31 cellular contexts compared by ENCODE assay signal in the genomic region with DNA sequence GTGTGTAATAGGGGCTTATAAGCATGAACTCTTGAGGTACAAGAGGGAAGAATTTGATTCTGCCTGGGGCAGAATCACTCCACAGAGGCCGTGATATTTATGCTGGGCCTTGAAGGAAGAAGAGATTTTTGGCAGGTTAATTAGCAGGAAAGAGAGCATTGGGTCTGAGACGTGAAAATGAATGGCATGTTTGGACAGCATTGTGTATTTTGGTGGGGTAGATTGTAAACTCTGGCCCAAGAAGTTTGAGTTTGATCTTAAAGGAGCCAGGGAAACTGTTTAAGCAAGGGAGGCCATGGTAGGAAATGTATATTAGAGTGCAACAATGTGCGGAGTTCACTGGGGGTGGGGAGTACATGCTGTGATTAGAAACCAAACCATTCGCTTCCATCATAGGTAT.
"Had no signal": no experiment of that assay in that cellular context is flagged by ENCODE, and none has a peak within 500 bp of the region (broad histone marks: within the 10 kb centered on the region; RNA-seq: fewer than 3 reads in every experiment).

No MANE protein-coding gene starts in this region.

- H3K4me3 Mint-ChIP-seq: activated naive CD8-positive, alpha-beta T cell; memory B cell; natural killer cell treated with Interleukin-12 subunit alpha and Interleukin-12 subunit beta and Interleukin-15 and Interleukin-18, amount 100 ng/mL, for 72 hours; stimulated activated memory B cell treated with anti-CD40 and anti-IgM and Interleukin-4, amounts not matched to agents 10 μg/mL and 1 μg/mL and 100 μg/mL, for 72 hours; T-helper 1 cell treated with Interleukin-12 subunit alpha and Interleukin-12 subunit beta and Interleukin-4 antibody, amounts not matched to agents 30 μg/mL and 1 μg/mL, for 36 hours had no signal

- H3K4me1 ChIP-seq: body of pancreas, prostate gland, stomach had no signal

- H3K27ac ChIP-seq: body of pancreas, coronary artery, dorsolateral prefrontal cortex, gastrocnemius medialis, ovary, skin epidermis, stomach, VCaP had no signal

- H3K27ac Mint-ChIP-seq: activated naive CD8-positive, alpha-beta T cell; memory B cell; natural killer cell treated with Interleukin-12 subunit alpha and Interleukin-12 subunit beta and Interleukin-15 and Interleukin-18, amount 100 ng/mL, for 72 hours; stimulated activated memory B cell treated with anti-CD40 and anti-IgM and Interleukin-4, amounts not matched to agents 10 μg/mL and 1 μg/mL and 100 μg/mL, for 72 hours; T-helper 1 cell treated with Interleukin-12 subunit alpha and Interleukin-12 subunit beta and Interleukin-4 antibody, amounts not matched to agents 30 μg/mL and 1 μg/mL, for 36 hours had no signal

- H3K4me1 Mint-ChIP-seq: memory B cell; stimulated activated memory B cell treated with anti-CD40 and anti-IgM and Interleukin-4, amounts not matched to agents 10 μg/mL and 1 μg/mL and 100 μg/mL, for 72 hours had no signal

- H3K4me3 ChIP-seq: body of pancreas, coronary artery, dorsolateral prefrontal cortex, gastrocnemius medialis, ovary, prostate gland, skin epidermis, stomach, tibial artery had no signal

- H3K9me3 ChIP-seq: body of pancreas, gastrocnemius medialis, ovary, prostate gland, stomach, tibial artery had no signal

- H3K27me3 ChIP-seq: body of pancreas, gastrocnemius medialis, ovary, stomach, tibial artery had no signal

- H3K9me3 Mint-ChIP-seq: memory B cell; stimulated activated memory B cell treated with anti-CD40 and anti-IgM and Interleukin-4, amounts not matched to agents 10 μg/mL and 1 μg/mL and 100 μg/mL, for 72 hours; T-helper 1 cell treated with Interleukin-12 subunit alpha and Interleukin-12 subunit beta and Interleukin-4 antibody, amounts not matched to agents 30 μg/mL and 1 μg/mL, for 36 hours had no signal

- H3K36me3 Mint-ChIP-seq: activated naive CD8-positive, alpha-beta T cell; memory B cell; natural killer cell treated with Interleukin-12 subunit alpha and Interleukin-12 subunit beta and Interleukin-15 and Interleukin-18, amount 100 ng/mL, for 72 hours; stimulated activated memory B cell treated with anti-CD40 and anti-IgM and Interleukin-4, amounts not matched to agents 10 μg/mL and 1 μg/mL and 100 μg/mL, for 72 hours had no signal

- ATAC-seq: body of pancreas; gastrocnemius medialis; left cardiac atrium; natural killer cell treated with Interleukin-12 subunit alpha and Interleukin-12 subunit beta and Interleukin-15 and Interleukin-18, amount 100 ng/mL, for 72 hours; sciatic nerve; stimulated activated memory B cell treated with anti-CD40 and anti-IgM and Interleukin-4, amounts not matched to agents 10 μg/mL and 1 μg/mL and 100 μg/mL, for 72 hours had no signal

- DNase-seq: activated CD4-positive, alpha-beta T cell treated with anti-CD3 and anti-CD28 coated beads for 48 hours; activated CD4-positive, alpha-beta T cell treated with anti-CD3 and anti-CD28 coated beads, Interleukin-2, amount 50 U/mL, for 48 hours; activated CD8-positive, alpha-beta memory T cell treated with anti-CD3 and anti-CD28 coated beads for 24 hours; activated effector memory CD4-positive, alpha-beta T cell treated with Interleukin-2 at 50 U/mL for 16 hours; activated naive CD4-positive, alpha-beta T cell treated with Interleukin-2 at 50 U/mL for 16 hours; anterior cingulate cortex; body of pancreas; cerebellar nuclear complex; dorsolateral prefrontal cortex; effector memory CD4-positive, alpha-beta T cell; gastrocnemius medialis; hippocampal formation; left cardiac atrium; ovary; retina; stimulated activated CD4-positive, alpha-beta T cell treated with anti-CD3 and anti-CD28 coated beads, Interleukin-12 subunit alpha, Interleukin-12 subunit beta, amount 100 ng/mL, for 4 hours; stimulated activated CD4-positive, alpha-beta T cell treated with anti-CD3 and anti-CD28 coated beads, Interleukin-4, amount 100 ng/mL, for 24 hours; stomach; SW 1271; T-helper 9 cell; tibial artery had no signal

- H3K36me3 ChIP-seq: gastrocnemius medialis, ovary, prostate gland, stomach had no signal
